ENCODE assay signal across 2 cellular contexts in genomic region chr1:6437017-6437700, GRCh38. TPM values are rescaled to one million over a fixed set of nuclear protein-coding genes. Genes with fewer than 3 reads are reported as not detected.
DNase-seq lines count a peak whose midpoint lies in the region; ATAC-seq, FAIRE-seq and TF ChIP-seq lines count a peak whose summit lies in the region.
"Not testable (repeated sequence)": the region's sequence is repeated elsewhere in the genome, so short reads cannot be mapped to it uniquely, and the experiment has no call there.

No MANE protein-coding gene starts in this region.

- not testable (repeated sequence) for FAIRE-seq in GM12878 (lab: Jason Lieb, UNC)

- RAD21 ChIA-PET in GM12878 (lab: Charles Lee; ENCODE audit: unreplicated experiment), result interaction anchor here (0.8 to 4.2 kb wide), 6 partner anchors 15 to 89 kb away, joined by 3 to 44 read pairs (median 6); no protein-coding TSS in a partner anchor

- not testable (repeated sequence) for TF ChIP-seq RAD21 in GM12878 (IDR thresholded peaks at IDR 0.05; ENCODE audit: insufficient read depth, low read depth, low read length)

- in situ Hi-C loops in GM12878 (cut with MboI), result not testable (repeated sequence)

- TF ChIP-seq POLR2A in GM12878 (IDR thresholded peaks at IDR 0.05; ENCODE audit: low read depth, low read length), result not testable (repeated sequence)

- H2AFZ ChIP-seq in GM12878 (ENCODE audit: control insufficient read depth, low read depth, low read length), result not testable (repeated sequence)

- CTCF ChIA-PET in BJ (lab: Yijun Ruan, JAX) (interaction anchor here (0.6 to 7.7 kb wide), 30 partner anchors 8 to 781 kb away, joined by 3 to 66 read pairs (median 5); partner anchors contain the start of genes ESPN, HES2 and RNF207), GM12878 (lab: Yijun Ruan, JAX) (interaction anchor here (0.5 to 8.0 kb wide), 22 partner anchors 7 to 202 kb away, joined by 3 to 137 read pairs (median 5); partner anchors contain the start of genes ESPN and HES2)

- POLR2A ChIA-PET in BJ (lab: Charles Lee), result not testable (repeated sequence)
- POLR2A ChIA-PET in GM12878 (lab: Charles Lee), result interaction anchor here (0.6 to 0.9 kb wide), 2 partner anchors 14 to 170 kb away, joined by 3 to 4 read pairs; no protein-coding TSS in a partner anchor

- peaks cover 16% of the 10 kb centered on the region for H3K27me3 ChIP-seq in BJ (ENCODE audit: control insufficient read depth, insufficient read depth, low read length)
- H3K27me3 ChIP-seq in GM12878 (replicated peaks in 1 of 2; ENCODE audit: control insufficient read depth in 2 of 2, insufficient read depth in 2 of 2, low read length in 1 of 2), result not testable (repeated sequence)

- SMC1A ChIA-PET in GM12878 (lab: Charles Lee; ENCODE audit: uncharacterized antibody, unreplicated experiment), result interaction anchor here (0.8 to 2.5 kb wide), 7 partner anchors 11 to 191 kb away, joined by 3 to 17 read pairs (median 5); no protein-coding TSS in a partner anchor

- TF ChIP-seq EP300 in GM12878 (IDR thresholded peaks at IDR 0.05; ENCODE audit: borderline replicate concordance in 1 of 2, control insufficient read depth in 1 of 2, low read depth in 2 of 2, low read length in 2 of 2), result not testable (repeated sequence)

- not testable (repeated sequence) for H3K36me3 ChIP-seq in BJ (ENCODE audit: control insufficient read depth, insufficient read depth, low read length); GM12878 (ENCODE audit: control insufficient read depth in 2 of 2, insufficient read depth in 2 of 2, low read length in 1 of 2)

- ATAC-seq in GM12878, result not testable (repeated sequence)

- BruUV-seq in GM12878 (replicated peaks; lab: Mats Ljungman, UMichigan), result not testable (repeated sequence)

- not testable (repeated sequence) for H3K27ac ChIP-seq in GM12878 (ENCODE audit: control insufficient read depth, insufficient read depth)

- H3K4me3 ChIP-seq in BJ (ENCODE audit: low read depth, low read length); GM12878: not testable (repeated sequence)

- not testable (repeated sequence) for H3K9me3 ChIP-seq in GM12878 (replicated peaks; ENCODE audit: control insufficient read depth, insufficient read depth, low read length)

- H3K9ac ChIP-seq in GM12878 (ENCODE audit: control insufficient read depth, insufficient read depth, low read length), result not testable (repeated sequence)

- not testable (repeated sequence) for H4K20me1 ChIP-seq in GM12878 (ENCODE audit: control insufficient read depth, insufficient read depth)

- 17% methylated on average over 21 of the region's 22 CpGs for WGBS in GM12878 (ENCODE audit: insufficient coverage, insufficient replicate concordance, low lambda C conversion rate, missing lambda C conversion rate)

- H3K4me2 ChIP-seq in GM12878 (ENCODE audit: control insufficient read depth, insufficient read depth), result not testable (repeated sequence)

- DNase-seq in BJ (ENCODE audit: low read depth); GM12878 (ENCODE audit: low read depth, low spot score): not testable (repeated sequence)

- H3K79me2 ChIP-seq in GM12878 (ENCODE audit: control insufficient read depth, insufficient read depth, low read length), result not testable (repeated sequence)

- TF ChIP-seq CTCF in BJ (IDR thresholded peaks at IDR 0.05; ENCODE audit: insufficient read depth, low read depth, low read length) (peak; percentile 16; the same call in 1 of the 2 replicates), GM12878 (IDR thresholded peaks at IDR 0.05 in 2 of 3, conservative IDR thresholded peaks at IDR 0.05 in 1 of 3; ENCODE audit: control insufficient read depth in 2 of 3, extremely low read depth in 1 of 3, insufficient read depth in 1 of 3, low read depth in 3 of 3, low read length in 3 of 3) (0 out of 6 replicates have a peak, but pooled peaks of 2 of the 3 experiments have one; percentile 2 to 12)

- intact Hi-C loops in GM12878 (cut with micrococcal nuclease; ENCODE audit: unreplicated experiment), result not testable (repeated sequence)

- not testable (repeated sequence) for H3K4me1 ChIP-seq in GM12878 (ENCODE audit: control insufficient read depth, insufficient read depth, low read length)

RNA-seq across cellular contexts. Expression of gene ESPN, which starts 12.6 kb away (rescaled TPM):
- polyA plus RNA-seq in BJ (2011; rRNA removed) (not detected in 2 replicates), GM12878 (2011; rRNA removed) (0.19 and 0.71 TPM in 2 replicates), GM12878 (2014; fragmentation: Illumina TruSeq; extraction: Trizol) (not detected in 2 replicates), GM12878 (2014; fragmentation: Nextera tagmentation; extraction: Ambion mirVana) (not detected), GM12878 (2014; rRNA removed) (0.18 and 0.28 TPM in 2 replicates), GM12878 (2016; fragmentation: Nextera tagmentation; extraction: Ambion mirVana) (not detected)
- not detected in 2 replicates for polyA minus RNA-seq in BJ (2011; rRNA and poly(A)+ RNA removed)
- 0.59 and 1.2 TPM in 2 replicates for total RNA-seq in GM12878 (2013; cell fraction: nucleolus; rRNA removed)
- total RNA-seq in GM12878 (2014; rRNA removed) (0.44 TPM in 1 of 2 replicates, not detected in the other), GM12878 (2014; rRNA removed; fragmentation: Illumina TruSeq; extraction: Trizol) (not detected in 2 replicates), GM12878 (2021) (0.59 and 0.90 TPM in 2 replicates)
- polyA plus RNA-seq in GM12878 (2011; ENCODE audit: low read depth), result not detected
- polyA plus RNA-seq in GM12878 (2011; cell fraction: cytosol; rRNA removed), result 0.43 and 0.60 TPM in 2 replicates
- polyA plus RNA-seq in GM12878 (2011; cell fraction: nucleus; rRNA removed), result 9.4 and 9.6 TPM in 2 replicates
- 0.51 and 0.54 TPM in 2 replicates for polyA plus RNA-seq in GM12878 (2012)
- polyA minus RNA-seq in GM12878 (2011; rRNA and poly(A)+ RNA removed), result 1.8 TPM in 1 of 2 replicates, not detected in the other
- polyA minus RNA-seq in GM12878 (2011; cell fraction: cytosol; rRNA and poly(A)+ RNA removed), result 0.53 TPM in 1 of 2 replicates, not detected in the other
- polyA minus RNA-seq in GM12878 (2011; cell fraction: nucleus; rRNA and poly(A)+ RNA removed), result 1.6 and 2.2 TPM in 2 replicates

RNA-seq across cellular contexts. Expression of gene HES2, which starts 17.4 kb away (rescaled TPM):
- polyA plus RNA-seq in BJ (2011; rRNA removed) (not detected in 2 replicates), GM12878 (2011; rRNA removed) (0.23 and 0.27 TPM in 2 replicates), GM12878 (2014; fragmentation: Illumina TruSeq; extraction: Trizol) (0.13 and 0.16 TPM in 2 replicates), GM12878 (2014; fragmentation: Nextera tagmentation; extraction: Ambion mirVana) (under 1 TPM; 0.13 TPM), GM12878 (2014; rRNA removed) (0.16 and 0.49 TPM in 2 replicates), GM12878 (2016; fragmentation: Nextera tagmentation; extraction: Ambion mirVana) (1 to 10 TPM; 1.2 to 2.0 TPM)
- 0.05 TPM in 1 of 2 replicates, not detected in the other for polyA minus RNA-seq in BJ (2011; rRNA and poly(A)+ RNA removed)
- 0.38 and 0.49 TPM in 2 replicates for total RNA-seq in GM12878 (2013; cell fraction: nucleolus; rRNA removed)
- total RNA-seq in GM12878 (2014; rRNA removed) (0.16 and 0.28 TPM in 2 replicates), GM12878 (2014; rRNA removed; fragmentation: Illumina TruSeq; extraction: Trizol) (0.13 and 0.14 TPM in 2 replicates), GM12878 (2021) (0.32 and 1.0 TPM in 2 replicates)
- polyA plus RNA-seq in GM12878 (2011; ENCODE audit: low read depth), result 0.38 TPM
- polyA plus RNA-seq in GM12878 (2011; cell fraction: cytosol; rRNA removed), result 0.33 and 0.35 TPM in 2 replicates
- 0.26 and 0.43 TPM in 2 replicates for polyA plus RNA-seq in GM12878 (2011; cell fraction: nucleus; rRNA removed)
- 0.89 and 1.5 TPM in 2 replicates for polyA plus RNA-seq in GM12878 (2012)
- polyA minus RNA-seq in GM12878 (2011; rRNA and poly(A)+ RNA removed), result 0.15 and 0.31 TPM in 2 replicates
- polyA minus RNA-seq in GM12878 (2011; cell fraction: cytosol; rRNA and poly(A)+ RNA removed), result 0.62 TPM in 1 of 2 replicates, not detected in the other
- 0.12 and 0.57 TPM in 2 replicates for polyA minus RNA-seq in GM12878 (2011; cell fraction: nucleus; rRNA and poly(A)+ RNA removed)

RNA-seq across cellular contexts. Expression of gene TNFRSF25, which starts 28.8 kb away (rescaled TPM):
- 2.3 and 3.3 TPM in 2 replicates for polyA plus RNA-seq in BJ (2011; rRNA removed)
- polyA minus RNA-seq in BJ (2011; rRNA and poly(A)+ RNA removed), result 0.85 and 0.93 TPM in 2 replicates
- 12.4 and 16.1 TPM in 2 replicates for total RNA-seq in GM12878 (2013; cell fraction: nucleolus; rRNA removed)
- 0.16 TPM in 1 of 2 replicates, not detected in the other for total RNA-seq in GM12878 (2014; rRNA removed)
- not detected in 2 replicates for total RNA-seq in GM12878 (2014; rRNA removed; fragmentation: Illumina TruSeq; extraction: Trizol)
- 0.46 and 0.58 TPM in 2 replicates for total RNA-seq in GM12878 (2021)
- polyA plus RNA-seq in GM12878 (2011; ENCODE audit: low read depth), result not detected
- 5.0 and 8.6 TPM in 2 replicates for polyA plus RNA-seq in GM12878 (2011; rRNA removed)
- polyA plus RNA-seq in GM12878 (2011; cell fraction: cytosol; rRNA removed), result 10.1 and 17.7 TPM in 2 replicates
- polyA plus RNA-seq in GM12878 (2011; cell fraction: nucleus; rRNA removed), result 65.4 and 67.1 TPM in 2 replicates
- 0.11 and 0.36 TPM in 2 replicates for polyA plus RNA-seq in GM12878 (2012)
- not detected in 2 replicates for polyA plus RNA-seq in GM12878 (2014; fragmentation: Illumina TruSeq; extraction: Trizol)
- not detected for polyA plus RNA-seq in GM12878 (2014; fragmentation: Nextera tagmentation; extraction: Ambion mirVana)
- 0.30 and 1.00 TPM in 2 replicates for polyA plus RNA-seq in GM12878 (2014; rRNA removed)
- under 1 TPM; 0.23 to 0.29 TPM for polyA plus RNA-seq in GM12878 (2016; fragmentation: Nextera tagmentation; extraction: Ambion mirVana)
- 2.9 and 6.4 TPM in 2 replicates for polyA minus RNA-seq in GM12878 (2011; rRNA and poly(A)+ RNA removed)
- polyA minus RNA-seq in GM12878 (2011; cell fraction: cytosol; rRNA and poly(A)+ RNA removed), result 2.3 and 3.7 TPM in 2 replicates
- polyA minus RNA-seq in GM12878 (2011; cell fraction: nucleus; rRNA and poly(A)+ RNA removed), result 3.4 and 5.3 TPM in 2 replicates

RNA-seq across cellular contexts. Expression of gene ACOT7, which starts 43.6 kb away (rescaled TPM):
- 68.1 and 157 TPM in 2 replicates for polyA plus RNA-seq in BJ (2011; rRNA removed)
- polyA minus RNA-seq in BJ (2011; rRNA and poly(A)+ RNA removed), result 24.9 and 28.0 TPM in 2 replicates
- 10.4 and 10.7 TPM in 2 replicates for total RNA-seq in GM12878 (2013; cell fraction: nucleolus; rRNA removed)
- total RNA-seq in GM12878 (2014; rRNA removed), result 46.8 and 58.7 TPM in 2 replicates
- 26.2 and 26.6 TPM in 2 replicates for total RNA-seq in GM12878 (2014; rRNA removed; fragmentation: Illumina TruSeq; extraction: Trizol)
- total RNA-seq in GM12878 (2021), result 96.9 and 106 TPM in 2 replicates
- 21.4 TPM for polyA plus RNA-seq in GM12878 (2011; ENCODE audit: low read depth)
- polyA plus RNA-seq in GM12878 (2011; rRNA removed), result 25.1 and 63.8 TPM in 2 replicates
- 78.3 and 91.7 TPM in 2 replicates for polyA plus RNA-seq in GM12878 (2011; cell fraction: cytosol; rRNA removed)
- polyA plus RNA-seq in GM12878 (2011; cell fraction: nucleus; rRNA removed), result 66.6 and 118 TPM in 2 replicates
- polyA plus RNA-seq in GM12878 (2012), result 40.9 and 50.2 TPM in 2 replicates
- polyA plus RNA-seq in GM12878 (2014; fragmentation: Illumina TruSeq; extraction: Trizol), result 15.6 and 47.8 TPM in 2 replicates
- 10 to 100 TPM in 1 of 2 experiments, 1 to 10 TPM in 1; 8.9 to 20.2 TPM for polyA plus RNA-seq in GM12878 (2014; fragmentation: Nextera tagmentation; extraction: Ambion mirVana)
- polyA plus RNA-seq in GM12878 (2014; rRNA removed), result 91.3 and 95.0 TPM in 2 replicates
- 100 to 1,000 TPM; 190 to 206 TPM for polyA plus RNA-seq in GM12878 (2016; fragmentation: Nextera tagmentation; extraction: Ambion mirVana)
- 48.9 and 64.2 TPM in 2 replicates for polyA minus RNA-seq in GM12878 (2011; rRNA and poly(A)+ RNA removed)
- polyA minus RNA-seq in GM12878 (2011; cell fraction: cytosol; rRNA and poly(A)+ RNA removed), result 20.3 and 20.8 TPM in 2 replicates
- polyA minus RNA-seq in GM12878 (2011; cell fraction: nucleus; rRNA and poly(A)+ RNA removed), result 9.7 and 21.4 TPM in 2 replicates

RNA-seq across cellular contexts. Expression of gene PLEKHG5, which starts 54.3 kb away (rescaled TPM):
- polyA plus RNA-seq in BJ (2011; rRNA removed), result 3.2 and 4.3 TPM in 2 replicates
- polyA minus RNA-seq in BJ (2011; rRNA and poly(A)+ RNA removed), result 2.5 and 3.6 TPM in 2 replicates
- 2.0 and 2.4 TPM in 2 replicates for total RNA-seq in GM12878 (2013; cell fraction: nucleolus; rRNA removed)
- total RNA-seq in GM12878 (2014; rRNA removed), result 0.33 and 0.51 TPM in 2 replicates
- 0.18 TPM in 2 replicates for total RNA-seq in GM12878 (2014; rRNA removed; fragmentation: Illumina TruSeq; extraction: Trizol)
- 0.69 and 1.1 TPM in 2 replicates for total RNA-seq in GM12878 (2021)
- polyA plus RNA-seq in GM12878 (2011; ENCODE audit: low read depth), result 0.13 TPM
- polyA plus RNA-seq in GM12878 (2011; rRNA removed), result 0.19 and 0.48 TPM in 2 replicates
- 0.49 and 0.82 TPM in 2 replicates for polyA plus RNA-seq in GM12878 (2011; cell fraction: cytosol; rRNA removed)
- polyA plus RNA-seq in GM12878 (2011; cell fraction: nucleus; rRNA removed), result 3.7 and 5.2 TPM in 2 replicates
- polyA plus RNA-seq in GM12878 (2012), result 0.29 and 0.49 TPM in 2 replicates
- 0.13 TPM in 1 of 2 replicates, not detected in the other for polyA plus RNA-seq in GM12878 (2014; fragmentation: Illumina TruSeq; extraction: Trizol)
- under 1 TPM in 1 of 2 experiments, not detected in 1; 0.04 TPM for polyA plus RNA-seq in GM12878 (2014; fragmentation: Nextera tagmentation; extraction: Ambion mirVana)
- 0.69 and 0.79 TPM in 2 replicates for polyA plus RNA-seq in GM12878 (2014; rRNA removed)
- polyA plus RNA-seq in GM12878 (2016; fragmentation: Nextera tagmentation; extraction: Ambion mirVana), result under 1 TPM; 0.12 to 0.13 TPM
- 0.46 and 0.59 TPM in 2 replicates for polyA minus RNA-seq in GM12878 (2011; rRNA and poly(A)+ RNA removed)
- 0.52 and 0.53 TPM in 2 replicates for polyA minus RNA-seq in GM12878 (2011; cell fraction: cytosol; rRNA and poly(A)+ RNA removed)
- polyA minus RNA-seq in GM12878 (2011; cell fraction: nucleus; rRNA and poly(A)+ RNA removed), result 0.73 and 1.2 TPM in 2 replicates
